23 cellular contexts compared by ENCODE assay signal in the genomic region with DNA sequence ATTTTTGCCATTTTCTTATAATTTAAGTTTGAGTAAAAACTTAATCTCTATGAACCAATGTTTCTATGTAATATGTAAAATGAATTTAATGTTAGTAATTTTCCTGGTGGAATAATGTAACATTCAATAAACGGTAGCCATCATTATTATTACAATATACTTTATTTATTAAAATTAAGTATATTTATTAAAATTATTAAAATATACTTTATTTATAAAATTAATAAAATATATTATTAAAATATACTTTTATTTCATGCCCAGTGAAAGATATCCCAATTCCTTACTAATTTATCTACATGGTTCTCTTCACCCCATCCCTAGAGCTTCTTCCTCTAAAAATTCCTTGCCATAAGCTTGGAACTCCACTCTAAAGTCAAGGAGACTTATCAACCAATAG. TPM values are rescaled to one million over a fixed set of nuclear protein-coding genes. Genes with fewer than 3 reads are reported as not detected.
DNase-seq lines count a peak whose midpoint lies in the region; ATAC-seq, FAIRE-seq and TF ChIP-seq lines count a peak whose summit lies in the region.
"Had no signal": no experiment of that assay in that cellular context is flagged by ENCODE, and none has a peak within 500 bp of the region (broad histone marks: within the 10 kb centered on the region; RNA-seq: fewer than 3 reads in every experiment).

No MANE protein-coding gene starts in this region.

- H3K36me3 Mint-ChIP-seq in WTC11 = no peaks in the 10 kb centered on the region
- no peaks in the 10 kb centered on the region for H3K36me3 Mint-ChIP-seq in stimulated activated memory B cell treated with anti-CD40 and anti-IgM and Interleukin-4, amounts not matched to agents 10 μg/mL and 1 μg/mL and 100 μg/mL, for 72 hours
- H3K36me3 Mint-ChIP-seq: CD14-positive monocyte; CD4-positive, CD25-positive, alpha-beta regulatory T cell; CD8-positive, alpha-beta memory T cell had no signal

- H3K27me3 Mint-ChIP-seq in WTC11 (ENCODE audit: low read depth) = no peaks in the 10 kb centered on the region
- no peaks in the 10 kb centered on the region for H3K27me3 Mint-ChIP-seq in stimulated activated memory B cell treated with anti-CD40 and anti-IgM and Interleukin-4, amounts not matched to agents 10 μg/mL and 1 μg/mL and 100 μg/mL, for 72 hours

- POLR2A ChIA-PET in WTC11 (lab: Charles Lee) = no interaction called here

- no peak for ATAC-seq in WTC11
- ATAC-seq in HG02870 (IDR thresholded peaks at IDR 0.05; ENCODE audit: unreplicated experiment) = no peak
- ATAC-seq in stimulated activated memory B cell treated with anti-CD40 and anti-IgM and Interleukin-4, amounts not matched to agents 10 μg/mL and 1 μg/mL and 100 μg/mL, for 72 hours = no peak

- TF ChIP-seq CTCF in WTC11 (IDR thresholded peaks at IDR 0.05) (no peak), kidney (IDR thresholded peaks at IDR 0.05; ENCODE audit: borderline replicate concordance, extremely low read depth, insufficient read depth) (no peak)

- no peak overlapping the region for H3K27ac ChIP-seq in kidney (ENCODE audit: low read depth in 2 of 2, low read length in 2 of 2)
- H3K27ac ChIP-seq: BLaER1 had no signal

- peaks cover 0 to 3% of the 10 kb centered on the region in 2 donors for H3K4me1 ChIP-seq in kidney (ENCODE audit: control insufficient read depth in 1 of 2, insufficient read depth in 1 of 2, low read depth in 1 of 2, low read length in 2 of 2)
- H3K4me1 ChIP-seq: BE2C, Caco-2 had no signal

- no peak overlapping the region for H3K4me3 Mint-ChIP-seq in WTC11
- no peak overlapping the region for H3K4me3 Mint-ChIP-seq in stimulated activated memory B cell treated with anti-CD40 and anti-IgM and Interleukin-4, amounts not matched to agents 10 μg/mL and 1 μg/mL and 100 μg/mL, for 72 hours
- H3K4me3 Mint-ChIP-seq: CD14-positive monocyte; CD4-positive, alpha-beta memory T cell; CD4-positive, CD25-positive, alpha-beta regulatory T cell; CD8-positive, alpha-beta memory T cell had no signal

- H3K9me3 ChIP-seq in kidney (ENCODE audit: control insufficient read depth in 1 of 2, low read length in 2 of 2) = no peaks in the 10 kb centered on the region
- H3K9me3 ChIP-seq: BE2C, BLaER1, Caco-2 had no signal

- peaks cover 6% of the 10 kb centered on the region for H3K4me1 Mint-ChIP-seq in WTC11
- peaks cover 13% of the 10 kb centered on the region for H3K4me1 Mint-ChIP-seq in stimulated activated memory B cell treated with anti-CD40 and anti-IgM and Interleukin-4, amounts not matched to agents 10 μg/mL and 1 μg/mL and 100 μg/mL, for 72 hours

- no peak overlapping the region for H3K9ac ChIP-seq in kidney (ENCODE audit: low read length in 2 of 2)
- H3K9ac ChIP-seq: BLaER1 had no signal

- no peaks in the 10 kb centered on the region for H3K36me3 ChIP-seq in kidney (ENCODE audit: control insufficient read depth in 1 of 2, insufficient read depth in 2 of 2, low read length in 2 of 2)
- H3K36me3 ChIP-seq: BE2C, BLaER1 had no signal

- intact Hi-C loops in kidney (cut with DNase I) = no loop called here

- FAIRE-seq in kidney (lab: Jason Lieb, UNC) = peak; percentile 76
- FAIRE-seq: D721Med, GM12891, GM19239 had no signal

- no peak overlapping the region for H3K4me3 ChIP-seq in kidney (ENCODE audit: low read length in 2 of 2)
- H3K4me3 ChIP-seq: BLaER1 had no signal

- H3K9me3 Mint-ChIP-seq in WTC11 = no peaks in the 10 kb centered on the region
- H3K9me3 Mint-ChIP-seq in stimulated activated memory B cell treated with anti-CD40 and anti-IgM and Interleukin-4, amounts not matched to agents 10 μg/mL and 1 μg/mL and 100 μg/mL, for 72 hours = no peaks in the 10 kb centered on the region
- H3K9me3 Mint-ChIP-seq: CD14-positive monocyte; CD4-positive, alpha-beta memory T cell; CD8-positive, alpha-beta memory T cell had no signal

- DNase-seq in WTC11 (ENCODE audit: low spot score) (no peak), kidney (no peak), COR-L47 (lab: John Stamatoyannopoulos, UW) (no peak)
- DNase-seq: 8988T; ACHN; BE2C; C1 segment of cervical spinal cord; Caco-2; Calu3; CD4-positive, alpha-beta memory T cell; CD4-positive, CD25-positive, alpha-beta regulatory T cell; CD8-positive, alpha-beta memory T cell; DMS79 treated with DMSO at 0.1 percent for 48 hours; GF-D8 had no signal

- no peak overlapping the region for H3K27ac Mint-ChIP-seq in WTC11
- H3K27ac Mint-ChIP-seq in stimulated activated memory B cell treated with anti-CD40 and anti-IgM and Interleukin-4, amounts not matched to agents 10 μg/mL and 1 μg/mL and 100 μg/mL, for 72 hours = no peak overlapping the region
- H3K27ac Mint-ChIP-seq: CD14-positive monocyte; CD4-positive, alpha-beta memory T cell; CD4-positive, CD25-positive, alpha-beta regulatory T cell; CD8-positive, alpha-beta memory T cell had no signal

- CTCF ChIA-PET in WTC11 (lab: Charles Lee) = no interaction called here

TF ChIP-seq in WTC11, 78 proteins besides CTCF, POLR2A, EP300 and RAD21:
- TF ChIP-seq, protein P1, sequence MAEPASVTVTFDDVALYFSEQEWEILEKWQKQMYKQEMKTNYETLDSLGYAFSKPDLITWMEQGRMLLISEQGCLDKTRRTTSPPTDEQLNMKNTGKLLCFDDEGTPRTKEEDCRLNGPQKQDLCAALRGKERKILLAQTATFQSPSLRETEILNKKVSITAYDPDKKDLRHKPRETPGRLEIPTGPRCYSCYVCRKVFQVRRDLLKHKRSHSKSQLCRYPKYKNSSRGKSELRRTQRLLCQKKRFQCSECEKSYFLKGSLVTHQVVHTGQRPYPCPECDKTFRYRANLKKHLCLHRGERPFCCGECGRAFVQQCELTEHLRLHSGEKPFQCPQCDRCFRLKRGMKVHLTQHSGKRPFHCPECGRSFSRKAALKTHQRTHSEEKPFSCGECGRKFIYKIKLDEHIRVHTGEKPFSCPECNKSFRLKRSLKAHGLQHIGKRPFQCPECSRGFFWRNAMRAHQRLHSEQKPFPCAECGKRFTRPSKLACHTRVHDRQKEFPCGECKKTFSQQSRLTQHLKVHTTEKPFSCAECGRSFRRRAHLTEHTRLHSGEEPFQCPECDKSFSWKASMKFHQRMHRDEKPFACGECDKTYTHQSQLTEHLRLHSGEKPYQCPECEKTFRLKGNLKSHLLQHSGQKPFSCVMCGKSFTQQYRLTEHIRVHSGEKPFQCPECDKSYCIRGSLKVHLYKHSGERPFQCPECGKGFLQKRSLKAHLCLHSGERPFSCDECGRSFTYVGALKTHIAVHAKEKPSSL (CRISPR knock-in tag; conservative IDR thresholded peaks at IDR 0.05) = no peak
- TF ChIP-seq HMGA2 (CRISPR knock-in tag; IDR thresholded peaks at IDR 0.05) = peak; percentile 90; the same call in 1 of the 2 replicates

RNA-seq across cellular contexts. Expression of a gene that starts 2.5 kb away (rescaled TPM):
- total RNA-seq in WTC11 (2021) (4.2 to 6.3 TPM (median 5.1 TPM) in 3 replicates), kidney (14.1 TPM)
- polyA plus RNA-seq in kidney (ENCODE audit: insufficient read depth, low read depth, low replicate concordance) = 5.9 TPM
- total RNA-seq: Caco-2 had no signal

RNA-seq across cellular contexts. Expression of a gene that starts 6.8 kb away (rescaled TPM):
- total RNA-seq in WTC11 (2021) (0.69 TPM in 1 of 3 replicates, not detected in the others), kidney (not detected)
- polyA plus RNA-seq in kidney (ENCODE audit: insufficient read depth, low read depth, low replicate concordance) = not detected
- total RNA-seq: A673; Caco-2; Calu3; CD4-positive, alpha-beta memory T cell; CD4-positive, CD25-positive, alpha-beta regulatory T cell; CD8-positive, alpha-beta memory T cell had no signal
- polyA plus RNA-seq: AG04450; CD14-positive monocyte; CD4-positive, alpha-beta memory T cell; CD4-positive, CD25-positive, alpha-beta regulatory T cell; CD8-positive, alpha-beta memory T cell had no signal
